ENCODE assay signal across 11 cellular contexts in genomic region chr5:40401965-40402364, GRCh38.
DNase-seq lines count a peak whose midpoint lies in the region; ATAC-seq lines count a peak whose summit lies in the region.
"Had no signal": no experiment of that assay in that cellular context is flagged by ENCODE, and none has a peak within 500 bp of the region (broad histone marks: within the 10 kb centered on the region; RNA-seq: fewer than 3 reads in every experiment).

No MANE protein-coding gene starts in this region.

- peak; percentile 78 for DNase-seq in activated CD4-positive, alpha-beta T cell treated with anti-CD3 and anti-CD28 coated beads for 36 hours
- DNase-seq in activated CD4-positive, alpha-beta T cell treated with anti-CD3 and anti-CD28 coated beads for 1 hour: no peak
- DNase-seq in UCSD-AML1 (lab: John Stamatoyannopoulos, UW; ENCODE audit: unreplicated experiment) (peak; percentile 11), epithelial cell of prostate (ENCODE audit: low read depth, low spot score) (peak; percentile 27), NCI-H510A (lab: John Stamatoyannopoulos, UW) (no peak), NCI-H1417 (lab: John Stamatoyannopoulos, UW) (no peak), DMS79 treated with DMSO at 0.1 percent for 48 hours (lab: John Stamatoyannopoulos, UW) (no peak)
- peak; percentile 32 for DNase-seq in stimulated activated CD8-positive, alpha-beta memory T cell treated with anti-CD3 and anti-CD28 coated beads, Interleukin-4, amount 100 ng/mL, for 24 hours (ENCODE audit: low read depth)

- H3K27ac ChIP-seq in epithelial cell of prostate: no peak overlapping the region
- H3K27ac ChIP-seq: HL-60, neural progenitor cell had no signal

- peaks cover 16% of the 10 kb centered on the region for H3K36me3 Mint-ChIP-seq in activated CD4-positive, alpha-beta T cell treated with anti-CD3 and anti-CD28 coated beads for 36 hours (ENCODE audit: low read depth)
- H3K36me3 Mint-ChIP-seq: neural progenitor cell had no signal

- no peaks in the 10 kb centered on the region for H3K27me3 Mint-ChIP-seq in activated CD4-positive, alpha-beta T cell treated with anti-CD3 and anti-CD28 coated beads for 36 hours

- peak overlapping the region; percentile 24 for H3K4me3 Mint-ChIP-seq in activated CD4-positive, alpha-beta T cell treated with anti-CD3 and anti-CD28 coated beads for 36 hours
- H3K4me3 Mint-ChIP-seq: GM23338, neural progenitor cell had no signal

- ATAC-seq in activated CD4-positive, alpha-beta T cell treated with anti-CD3 and anti-CD28 coated beads for 36 hours: peak; percentile 57
- ATAC-seq: GM23338 had no signal

- CTCF ChIA-PET in activated CD4-positive, alpha-beta T cell treated with anti-CD3 and anti-CD28 coated beads for 36 hours (lab: Charles Lee): interaction anchor here (0.8 to 2.1 kb wide), 11 partner anchors 10 to 284 kb away, joined by 3 to 10 read pairs (median 4); no protein-coding TSS in a partner anchor

- H3K27ac Mint-ChIP-seq in activated CD4-positive, alpha-beta T cell treated with anti-CD3 and anti-CD28 coated beads for 36 hours: peak overlapping the region; percentile 87
- H3K27ac Mint-ChIP-seq: GM23338, neural progenitor cell had no signal

- intact Hi-C loops in activated CD4-positive, alpha-beta T cell treated with anti-CD3 and anti-CD28 coated beads for 36 hours (cut with DNase I, micrococcal nuclease): loop anchor here (1.0 to 10.0 kb wide), 6 partner anchors 35 to 1327 kb away; partner anchors contain the start of genes RICTOR (in 1 of the 2), RPL37 (in 1 of the 2) and TTC33 (in 1 of the 2)

- H3K9me3 Mint-ChIP-seq in activated CD4-positive, alpha-beta T cell treated with anti-CD3 and anti-CD28 coated beads for 36 hours (ENCODE audit: low read depth): peaks cover 3% of the 10 kb centered on the region
- H3K9me3 Mint-ChIP-seq: GM23338, neural progenitor cell had no signal

- peaks cover 92% of the 10 kb centered on the region for H3K4me1 Mint-ChIP-seq in activated CD4-positive, alpha-beta T cell treated with anti-CD3 and anti-CD28 coated beads for 36 hours
- H3K4me1 Mint-ChIP-seq: neural progenitor cell had no signal

- POLR2A ChIA-PET in activated CD4-positive, alpha-beta T cell treated with anti-CD3 and anti-CD28 coated beads for 36 hours (lab: Charles Lee): interaction anchor here (0.8 to 1.8 kb wide), 9 partner anchors 9 to 274 kb away, joined by 3 to 12 read pairs (median 6); no protein-coding TSS in a partner anchor

Comparison
In these comparisons a context has a peak if more than half of its experiments do, and no peak if none do; other contexts are left out.
1. DNase-seq: peak in activated CD4-positive, alpha-beta T cell treated with anti-CD3 and anti-CD28 coated beads for 36 hours (single experiment), UCSD-AML1 (single experiment), epithelial cell of prostate (single experiment) and stimulated activated CD8-positive, alpha-beta memory T cell treated with anti-CD3 and anti-CD28 coated beads, Interleukin-4, amount 100 ng/mL, for 24 hours (single experiment); none in activated CD4-positive, alpha-beta T cell treated with anti-CD3 and anti-CD28 coated beads for 1 hour (single experiment), NCI-H510A (single experiment), NCI-H1417 (0 of 3) and DMS79 treated with DMSO at 0.1 percent for 48 hours (single experiment).